In the genomic region with DNA sequence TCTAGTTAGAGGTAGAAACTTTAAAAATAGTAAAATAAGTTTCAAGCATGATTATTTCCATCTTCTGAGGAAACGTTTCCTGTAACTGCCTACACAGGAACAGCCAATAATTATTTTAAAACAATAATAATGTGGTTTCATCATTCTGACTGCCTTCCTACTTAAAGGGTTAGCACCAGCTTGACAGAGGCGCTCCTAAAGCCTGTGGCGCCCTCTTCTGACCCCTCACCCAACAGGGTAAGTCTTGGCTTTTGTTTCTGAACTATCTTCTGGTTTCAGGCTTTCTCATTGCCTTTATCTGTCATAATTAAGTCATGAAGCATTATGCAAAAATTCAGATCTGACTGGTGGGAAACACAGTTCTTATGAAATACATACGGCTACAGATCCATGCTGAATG, we compare ENCODE assay signal across 8 cellular contexts.
DNase-seq lines count a peak whose midpoint lies in the region; ATAC-seq and TF ChIP-seq lines count a peak whose summit lies in the region.

No MANE protein-coding gene starts in this region.

- no peaks in the 10 kb centered on the region for H3K36me3 ChIP-seq in gastroesophageal sphincter

- TF ChIP-seq CTCF in foreskin fibroblast (IDR thresholded peaks at IDR 0.05; ENCODE audit: low read depth, low read length) (no peak), gastroesophageal sphincter (IDR thresholded peaks at IDR 0.05) (peak in 1 of 4 experiments; percentile 34)

- H3K9me3 ChIP-seq in gastroesophageal sphincter = no peaks in the 10 kb centered on the region

- ATAC-seq in GM21360 (IDR thresholded peaks at IDR 0.05; ENCODE audit: unreplicated experiment) (peak; percentile 96), gastroesophageal sphincter (no peak)

- H3K4me1 ChIP-seq in gastroesophageal sphincter = no peaks in the 10 kb centered on the region

- no peak for TF ChIP-seq EP300 in gastroesophageal sphincter (IDR thresholded peaks at IDR 0.05)

- no peak overlapping the region for H3K27ac ChIP-seq in gastroesophageal sphincter

- DNase-seq in DMS53 (lab: John Stamatoyannopoulos, UW) (peak; percentile 68), HT-29 (ENCODE audit: low spot score) (peak; percentile 11), foreskin fibroblast (peak; percentile 17 to 75), NCI-H226 (no peak)
- peak; percentile 74 to 78 for DNase-seq in activated CD4-positive, alpha-beta T cell treated with anti-CD3 and anti-CD28 coated beads, Interleukin-2, amount 50 U/mL, for 4 hours
- peak; percentile 81 for DNase-seq in stimulated activated CD4-positive, alpha-beta T cell treated with anti-CD3 and anti-CD28 coated beads, Interleukin-4, amount 100 ng/mL, for 24 hours

- TF ChIP-seq POLR2A in gastroesophageal sphincter (IDR thresholded peaks at IDR 0.05) = no peak

- 13 to 17% methylated on average over 4 of the region's 4 CpGs for WGBS in gastroesophageal sphincter (ENCODE audit: low coverage in 1 of 2), 2 donors

- H3K4me3 ChIP-seq in foreskin fibroblast (ENCODE audit: low read depth in 1 of 2, low read length in 2 of 2) (no peak overlapping the region), gastroesophageal sphincter (no peak overlapping the region)

- no peaks in the 10 kb centered on the region for H3K27me3 ChIP-seq in gastroesophageal sphincter
